ENCODE assay signal across 11 cellular contexts in the genomic region with DNA sequence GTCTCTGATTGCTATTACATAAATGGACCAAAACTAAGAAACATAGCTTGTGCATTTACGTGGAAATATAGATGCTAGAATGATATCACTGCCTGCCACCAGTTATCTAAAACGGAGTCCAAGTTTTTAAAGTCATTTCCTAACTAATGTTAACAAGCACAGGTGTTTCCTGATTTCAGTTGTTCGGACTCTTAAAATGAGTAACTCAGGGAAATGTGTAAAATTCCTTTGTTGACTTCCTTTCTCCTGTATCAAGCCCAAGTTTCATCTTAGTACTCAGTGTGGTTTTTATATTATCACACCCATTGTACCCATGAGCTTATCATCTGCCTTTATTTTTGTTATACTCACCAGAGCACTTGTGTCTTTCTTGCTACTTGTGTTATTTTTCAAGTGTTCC. TPM values are rescaled to one million over a fixed set of nuclear protein-coding genes. Genes with fewer than 3 reads are reported as not detected.
"Had no signal": no experiment of that assay in that cellular context is flagged by ENCODE, and none has a peak within 500 bp of the region (broad histone marks: within the 10 kb centered on the region; RNA-seq: fewer than 3 reads in every experiment).

No MANE protein-coding gene starts in this region.

- DNase-seq: activated CD4-positive, CD25-positive, alpha-beta regulatory T cell; activated T-cell treated with anti-CD3 and anti-CD28 coated beads, Interleukin-2, amount 50 U/mL, for 1 hour; body of pancreas; islet precursor cell; left lung; pancreas; retina; small intestine; thyroid gland had no signal

- H3K36me3 ChIP-seq: left lung, pancreas, thyroid gland had no signal

- ATAC-seq: body of pancreas, left lung, pancreas had no signal

- H3K4me3 ChIP-seq: body of pancreas, left lung, pancreas, thyroid gland had no signal

- H3K27me3 Mint-ChIP-seq: activated naive CD4-positive, alpha-beta T cell treated with anti-CD3 and anti-CD28 coated beads, Interleukin-2, amount 50 U/mL, for 24 hours had no signal

- H3K4me3 Mint-ChIP-seq: activated naive CD4-positive, alpha-beta T cell treated with anti-CD3 and anti-CD28 coated beads, Interleukin-2, amount 50 U/mL, for 24 hours had no signal

- H3K27ac Mint-ChIP-seq: activated naive CD4-positive, alpha-beta T cell treated with anti-CD3 and anti-CD28 coated beads, Interleukin-2, amount 50 U/mL, for 24 hours had no signal

- H3K9me3 ChIP-seq: pancreas, thyroid gland had no signal

- H3K27ac ChIP-seq: body of pancreas, pancreas, thyroid gland had no signal

- H3K4me1 ChIP-seq: body of pancreas, left lung, pancreas, thyroid gland had no signal

- H3K27me3 ChIP-seq: body of pancreas, left lung, pancreas, thyroid gland had no signal

RNA-seq across cellular contexts. Expression of gene TMEM30B, which starts 27.1 kb away (rescaled TPM):
- total RNA-seq: fibroblast of villous mesenchyme had no signal
